In genomic region chr13:39822437-39822836, GRCh38 we compare ENCODE assay signal across 20 cellular contexts.
DNase-seq lines count a peak whose midpoint lies in the region; ATAC-seq and TF ChIP-seq lines count a peak whose summit lies in the region.
"Had no signal": no experiment of that assay in that cellular context is flagged by ENCODE, and none has a peak within 500 bp of the region (broad histone marks: within the 10 kb centered on the region; RNA-seq: fewer than 3 reads in every experiment).

No MANE protein-coding gene starts in this region.

- H3K36me3 Mint-ChIP-seq in activated CD4-positive, alpha-beta T cell treated with anti-CD3 and anti-CD28 coated beads, Interleukin-2, amount 10 ng/mL, durations not matched to agents 24 days and 14 days (ENCODE audit: low read depth), result no peaks in the 10 kb centered on the region
- H3K36me3 Mint-ChIP-seq: CD8-positive, alpha-beta memory T cell had no signal

- H3K79me2 ChIP-seq in ACC112 (ENCODE audit: control insufficient read depth, insufficient read depth, low read length, unreplicated experiment) (no peaks in the 10 kb centered on the region), MM.1S (ENCODE audit: low read length) (no peaks in the 10 kb centered on the region), mammary epithelial cell (ENCODE audit: insufficient read depth, low read length) (no peaks in the 10 kb centered on the region)

- H3K4me2 ChIP-seq in MM.1S (ENCODE audit: low read depth, low read length) (peak overlapping the region; percentile 54), mammary epithelial cell (ENCODE audit: insufficient read depth, low read depth, low read length) (no peak overlapping the region)

- peak overlapping the region; percentile 62 for H3K4me3 Mint-ChIP-seq in activated CD4-positive, alpha-beta T cell treated with anti-CD3 and anti-CD28 coated beads, Interleukin-2, amount 10 ng/mL, durations not matched to agents 24 days and 14 days
- H3K4me3 Mint-ChIP-seq: H9 had no signal

- H3K4me1 Mint-ChIP-seq in activated CD4-positive, alpha-beta T cell treated with anti-CD3 and anti-CD28 coated beads, Interleukin-2, amount 10 ng/mL, durations not matched to agents 24 days and 14 days, result peaks cover 20% of the 10 kb centered on the region

- H3K27me3 ChIP-seq in ACC112 (ENCODE audit: insufficient read depth, low read length) (no peaks in the 10 kb centered on the region), MM.1S (replicated peaks; ENCODE audit: insufficient read depth, low read length) (no peaks in the 10 kb centered on the region), mammary epithelial cell (ENCODE audit: insufficient read depth, low read length) (no peaks in the 10 kb centered on the region)
- H3K27me3 ChIP-seq: SJCRH30 had no signal

- CTCF ChIA-PET in mammary epithelial cell (lab: Charles Lee; ENCODE audit: low non-redundant PET), result no interaction called here

- H3K36me3 ChIP-seq in ACC112 (ENCODE audit: insufficient read depth, low read length), result no peaks in the 10 kb centered on the region
- H3K36me3 ChIP-seq in MM.1S (replicated peaks; ENCODE audit: insufficient read depth, low read length), result no peaks in the 10 kb centered on the region
- no peaks in the 10 kb centered on the region for H3K36me3 ChIP-seq in mammary epithelial cell (ENCODE audit: insufficient read depth, low read length)
- H3K36me3 ChIP-seq: SJCRH30 had no signal

- H4K20me1 ChIP-seq in MM.1S (ENCODE audit: insufficient read depth, low read length) (no peaks in the 10 kb centered on the region), mammary epithelial cell (ENCODE audit: insufficient read depth, low read length) (no peaks in the 10 kb centered on the region)

- H3K9me3 Mint-ChIP-seq in activated CD4-positive, alpha-beta T cell treated with anti-CD3 and anti-CD28 coated beads, Interleukin-2, amount 10 ng/mL, durations not matched to agents 24 days and 14 days, result peaks cover 5% of the 10 kb centered on the region
- H3K9me3 Mint-ChIP-seq: CD8-positive, alpha-beta memory T cell; H9 had no signal

- ATAC-seq in HG02798 (IDR thresholded peaks at IDR 0.05; ENCODE audit: poor library complexity, unreplicated experiment), result no peak
- ATAC-seq: Panc1 had no signal

- H3K4me3 ChIP-seq in ACC112 (ENCODE audit: low read depth, low read length), result peak overlapping the region; percentile 41; the same call in 1 of the 2 replicates
- no peak overlapping the region for H3K4me3 ChIP-seq in MM.1S (ENCODE audit: low read length)
- H3K4me3 ChIP-seq in mammary epithelial cell (replicated peaks in 1 of 3; ENCODE audit: insufficient read depth in 1 of 3, low read depth in 2 of 3, low read length in 3 of 3), result no peak overlapping the region
- H3K4me3 ChIP-seq: SJCRH30 had no signal

- intact Hi-C loops in activated CD4-positive, alpha-beta T cell treated with anti-CD3 and anti-CD28 coated beads, Interleukin-2, amount 10 ng/mL, durations not matched to agents 24 days and 14 days (cut with micrococcal nuclease), result loop anchor here (5.0 kb wide), 2 partner anchors 45 to 120 kb away; no protein-coding TSS in a partner anchor
- intact Hi-C loops in mammary epithelial cell (cut with micrococcal nuclease), result no loop called here

- H3K9me3 ChIP-seq in MM.1S (replicated peaks; ENCODE audit: insufficient read depth, low read length) (no peaks in the 10 kb centered on the region), mammary epithelial cell (replicated peaks; ENCODE audit: insufficient read depth, low read length) (no peaks in the 10 kb centered on the region)
- H3K9me3 ChIP-seq: SJCRH30 had no signal

- WGBS in mammary epithelial cell (ENCODE audit: low coverage, missing lambda C conversion rate), result 32% methylated on average over 3 of the region's 3 CpGs

- H3F3A ChIP-seq in MM.1S (ENCODE audit: insufficient read depth, low read length), result no peaks in the 10 kb centered on the region

- H3K4me1 ChIP-seq in ACC112 (ENCODE audit: control insufficient read depth, insufficient read depth, low read length, unreplicated experiment) (peaks cover 10% of the 10 kb centered on the region), MM.1S (ENCODE audit: low read length) (no peaks in the 10 kb centered on the region), mammary epithelial cell (ENCODE audit: insufficient read depth, low read length) (no peaks in the 10 kb centered on the region)

- dilution Hi-C loops in mammary epithelial cell (cut with HindIII; ENCODE audit: low sequenced_read_pairs), result no loop called here

- no peak overlapping the region for H3K27ac ChIP-seq in ACC112 (ENCODE audit: low read depth, low read length)
- H3K27ac ChIP-seq in MM.1S (ENCODE audit: low read length), result no peak overlapping the region
- no peak overlapping the region for H3K27ac ChIP-seq in mammary epithelial cell (ENCODE audit: insufficient read depth, low read depth, low read length)
- H3K27ac ChIP-seq: SJCRH30 had no signal

- H3K9ac ChIP-seq in MM.1S (ENCODE audit: low read length) (no peak overlapping the region), mammary epithelial cell (ENCODE audit: insufficient read depth, low read length) (no peak overlapping the region)

- BruUV-seq in mammary epithelial cell (replicated peaks; lab: Mats Ljungman, UMichigan), result no TSS peak

- in situ Hi-C loops in mammary epithelial cell (cut with MboI; ENCODE audit: low sequenced_read_pairs in 2 of 2), result no loop called here

- TF ChIP-seq CTCF in MM.1S (IDR thresholded peaks at IDR 0.05; ENCODE audit: low read length) (no peak), mammary epithelial cell (conservative IDR thresholded peaks at IDR 0.05 in 1 of 2, IDR thresholded peaks at IDR 0.05 in 1 of 2; ENCODE audit: extremely low read depth in 1 of 2, insufficient read depth in 1 of 2, low read depth in 1 of 2, low read length in 2 of 2) (no peak)

- H3K27me3 Mint-ChIP-seq in activated CD4-positive, alpha-beta T cell treated with anti-CD3 and anti-CD28 coated beads, Interleukin-2, amount 10 ng/mL, durations not matched to agents 24 days and 14 days, result peaks cover 3% of the 10 kb centered on the region

- H3K9me2 ChIP-seq in MM.1S (replicated peaks; ENCODE audit: insufficient read depth, low read length), result no peaks in the 10 kb centered on the region

- H2AFZ ChIP-seq in ACC112 (ENCODE audit: low read length, unreplicated experiment) (peak overlapping the region; percentile 30), MM.1S (ENCODE audit: low read length) (no peak overlapping the region), mammary epithelial cell (ENCODE audit: low read depth, low read length) (no peak overlapping the region)

- H3K27ac Mint-ChIP-seq in activated CD4-positive, alpha-beta T cell treated with anti-CD3 and anti-CD28 coated beads, Interleukin-2, amount 10 ng/mL, durations not matched to agents 24 days and 14 days, result peak overlapping the region; percentile 39

- DNase-seq in activated CD4-positive, alpha-beta T cell treated with anti-CD3 and anti-CD28 coated beads, Interleukin-2, amount 10 ng/mL, durations not matched to agents 24 days and 14 days, result no peak
- DNase-seq in activated CD4-positive, alpha-beta T cell treated with anti-CD3 and anti-CD28 coated beads for 1 hour, result no peak
- DNase-seq in MM.1S (no peak), mammary epithelial cell (peak; percentile 43), kidney tubule cell (ENCODE audit: low spot score) (no peak), SKM-1 (lab: John Stamatoyannopoulos, UW; ENCODE audit: unreplicated experiment) (no peak)
- DNase-seq: CD8-positive, alpha-beta memory T cell; DMS79; H9; IMR-90; NCI-H1092; NCI-H1436 treated with DMSO at 0.1 percent for 48 hours; NCI-H2081; NCI-H2171 treated with DMSO at 0.1 percent for 48 hours; NCI-H446; NCI-H526 treated with DMSO at 0.1 percent for 48 hours; SJCRH30 had no signal
